In the genomic region with DNA sequence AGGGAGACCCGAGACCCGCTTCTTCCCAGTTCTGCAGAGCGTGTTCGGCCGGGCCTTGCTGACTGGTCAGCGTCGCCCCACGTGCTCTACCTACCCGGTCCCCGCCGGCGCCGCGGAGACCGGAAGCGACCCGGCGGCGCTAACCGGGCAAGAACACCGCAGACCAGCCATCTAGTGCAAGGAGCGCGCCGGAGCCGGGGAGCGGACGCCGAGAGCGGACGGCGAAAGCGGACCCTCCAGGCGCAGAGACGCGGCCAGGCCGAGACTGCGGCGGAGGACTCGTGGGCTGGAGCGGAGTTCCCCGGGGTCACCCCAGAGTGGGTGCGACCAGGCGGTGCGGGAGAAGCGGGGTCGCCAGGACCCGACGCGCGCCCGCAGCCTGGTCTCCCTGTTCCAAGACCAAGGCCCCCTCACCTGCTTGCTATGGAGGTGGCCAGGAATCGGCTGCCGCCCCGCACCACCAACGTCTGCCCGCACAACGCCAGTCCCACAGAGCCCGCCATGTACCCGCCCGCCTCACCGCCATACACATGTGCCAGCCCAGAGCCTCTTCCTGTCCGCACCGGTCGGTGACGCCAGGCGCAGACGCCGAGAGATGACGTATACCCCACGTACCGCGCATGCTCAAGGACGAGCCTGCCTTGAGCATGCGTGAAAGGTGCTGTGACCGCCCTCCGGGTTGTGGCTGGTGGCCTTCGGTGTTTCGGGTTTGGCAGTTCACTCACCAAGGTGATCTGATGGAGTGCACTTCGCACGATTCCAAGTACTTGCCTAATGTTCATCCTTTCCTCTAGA, we compare ENCODE assay signal across 8 cellular contexts. TPM values are rescaled to one million over a fixed set of nuclear protein-coding genes. Genes with fewer than 3 reads are reported as not detected.
DNase-seq lines count a peak whose midpoint lies in the region; ATAC-seq and TF ChIP-seq lines count a peak whose summit lies in the region.

A gene with protein sequence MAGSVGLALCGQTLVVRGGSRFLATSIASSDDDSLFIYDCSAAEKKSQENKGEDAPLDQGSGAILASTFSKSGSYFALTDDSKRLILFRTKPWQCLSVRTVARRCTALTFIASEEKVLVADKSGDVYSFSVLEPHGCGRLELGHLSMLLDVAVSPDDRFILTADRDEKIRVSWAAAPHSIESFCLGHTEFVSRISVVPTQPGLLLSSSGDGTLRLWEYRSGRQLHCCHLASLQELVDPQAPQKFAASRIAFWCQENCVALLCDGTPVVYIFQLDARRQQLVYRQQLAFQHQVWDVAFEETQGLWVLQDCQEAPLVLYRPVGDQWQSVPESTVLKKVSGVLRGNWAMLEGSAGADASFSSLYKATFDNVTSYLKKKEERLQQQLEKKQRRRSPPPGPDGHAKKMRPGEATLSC (minus strand): TSS at position 547 of the 795 bp plus-strand sequence. CDS start 44 bp downstream, at position 503.

- H3K9me3 ChIP-seq in mammary epithelial cell (replicated peaks; ENCODE audit: insufficient read depth, low read length) (no peaks in the 10 kb centered on the region), iPS-20b (ENCODE audit: insufficient read depth, low read depth, low read length) (no peaks in the 10 kb centered on the region)

- peak; percentile 96 for TF ChIP-seq POLR2A in GM18951 (IDR thresholded peaks at IDR 0.05; ENCODE audit: extremely low read depth, insufficient read depth, insufficient read length)

- CTCF ChIA-PET in mammary epithelial cell (lab: Charles Lee; ENCODE audit: low non-redundant PET), result no interaction called here

- H3K4me3 ChIP-seq in WI38 (ENCODE audit: low read depth, low read length) (peak within 1 kb of the TSS; percentile 90), mammary epithelial cell (replicated peaks in 1 of 3; ENCODE audit: insufficient read depth in 1 of 3, low read depth in 2 of 3, low read length in 3 of 3) (peak within 1 kb of the TSS; percentile 82 to 89 (median 88)), iPS-20b (ENCODE audit: low read length) (peak within 1 kb of the TSS; percentile 95), skin epidermis (peak within 1 kb of the TSS; percentile 93 to 100 (median 99))

- in situ Hi-C loops in GM18951 (cut with MboI; ENCODE audit: low sequenced_read_pairs, unreplicated experiment) (no loop called here), mammary epithelial cell (cut with MboI; ENCODE audit: low sequenced_read_pairs in 2 of 2) (loop anchor here in 1 of 2 donors (25.0 kb wide), 1 partner anchor 833 kb away; a partner anchor contains a TSS)

- peak within 1 kb of the TSS; percentile 87 for H2AFZ ChIP-seq in mammary epithelial cell (ENCODE audit: low read depth, low read length)

- intact Hi-C loops in mammary epithelial cell (cut with micrococcal nuclease), result loop anchor here (1.0 kb wide), 1 partner anchor 14 kb away; a partner anchor contains a TSS

- H4K20me1 ChIP-seq in mammary epithelial cell (ENCODE audit: insufficient read depth, low read length), result no peaks in the 10 kb centered on the region

- H3K27ac ChIP-seq in mammary epithelial cell (ENCODE audit: insufficient read depth, low read depth, low read length) (peak within 1 kb of the TSS; percentile 67), iPS-20b (ENCODE audit: low read length) (peak within 1 kb of the TSS; percentile 55), skin epidermis (peak within 1 kb of the TSS; percentile 65 to 98 (median 87))

- H3K9ac ChIP-seq in mammary epithelial cell (ENCODE audit: insufficient read depth, low read length) (peak within 1 kb of the TSS; percentile 77), iPS-20b (ENCODE audit: low read depth, low read length) (peak within 1 kb of the TSS; percentile 89)

- H3K4me2 ChIP-seq in mammary epithelial cell (ENCODE audit: insufficient read depth, low read depth, low read length), result peak within 1 kb of the TSS; percentile 95

- peak; percentile 87 for ATAC-seq in HG03175 (IDR thresholded peaks at IDR 0.05; ENCODE audit: unreplicated experiment)

- TF ChIP-seq CTCF in WI38 (IDR thresholded peaks at IDR 0.05; ENCODE audit: low read depth, low read length) (no peak), mammary epithelial cell (conservative IDR thresholded peaks at IDR 0.05 in 1 of 2, IDR thresholded peaks at IDR 0.05 in 1 of 2; ENCODE audit: extremely low read depth in 1 of 2, insufficient read depth in 1 of 2, low read depth in 1 of 2, low read length in 2 of 2) (no peak)

- 2% methylated on average over 28 of the region's 80 CpGs for WGBS in mammary epithelial cell (ENCODE audit: low coverage, missing lambda C conversion rate)

- H3K27me3 ChIP-seq in mammary epithelial cell (ENCODE audit: insufficient read depth, low read length), result no peaks in the 10 kb centered on the region
- no peaks in the 10 kb centered on the region for H3K27me3 ChIP-seq in iPS-20b (ENCODE audit: insufficient read depth, low read length)

- H3K79me2 ChIP-seq in mammary epithelial cell (ENCODE audit: insufficient read depth, low read length), result peaks cover 60% of the 10 kb centered on the region

- TSS peak; percentile 51 for BruUV-seq in mammary epithelial cell (replicated peaks; lab: Mats Ljungman, UMichigan)

- peaks cover 2% of the 10 kb centered on the region for H3K36me3 ChIP-seq in mammary epithelial cell (ENCODE audit: insufficient read depth, low read length)
- peaks cover 28% of the 10 kb centered on the region for H3K36me3 ChIP-seq in iPS-20b (ENCODE audit: insufficient read depth, low read depth, low read length)

- dilution Hi-C loops in mammary epithelial cell (cut with HindIII; ENCODE audit: low sequenced_read_pairs), result no loop called here

- H3K4me1 ChIP-seq in mammary epithelial cell (ENCODE audit: insufficient read depth, low read length) (peaks cover 11% of the 10 kb centered on the region), iPS-20b (ENCODE audit: insufficient read depth, low read length) (0 out of 2 replicates have a peak, but pooled peaks cover 5% of the 10 kb centered on the region)

- DNase-seq in AG08396 (ENCODE audit: low spot score), result peak; percentile 100
- DNase-seq in NCI-H2227 treated with DMSO at 0.1 percent for 48 hours (lab: John Stamatoyannopoulos, UW), result peak; percentile 93
- peak; percentile 97 for DNase-seq in mammary epithelial cell

RNA-seq across cellular contexts. Expression of the gene that starts here (rescaled TPM):
- total RNA-seq in mammary epithelial cell, result 10 to 100 TPM; 11.2 to 38.8 TPM
- 21.7 TPM for polyA plus RNA-seq in mammary epithelial cell
- 28.4 TPM for polyA minus RNA-seq in mammary epithelial cell

Comparison
In these comparisons a context has a peak if more than half of its experiments do, and no peak if none do; other contexts are left out.
1. Peak in every context shown above with its lines: DNase-seq, ATAC-seq, H3K4me3 ChIP-seq and H3K27ac ChIP-seq.